In the genomic region with DNA sequence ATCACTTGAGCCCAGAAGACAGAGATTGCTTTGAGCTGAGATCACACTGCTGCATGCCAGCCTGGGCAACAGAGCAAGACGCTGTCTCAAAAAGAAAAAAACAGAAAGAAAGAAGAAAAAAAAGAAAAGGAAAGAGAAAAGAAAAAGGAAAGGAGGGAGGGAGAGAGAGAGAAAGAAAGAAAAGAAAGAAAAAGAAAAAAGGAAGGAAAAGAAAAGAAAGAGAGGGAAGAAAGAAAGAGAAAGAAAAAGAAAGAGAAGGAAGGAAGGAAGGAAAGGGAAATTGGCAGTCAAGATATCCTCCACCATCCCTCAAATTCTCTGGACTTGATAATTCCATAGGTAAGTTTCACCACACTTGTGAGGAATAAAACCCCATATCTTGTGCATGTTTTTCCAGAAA, we compare ENCODE assay signal across 2 cellular contexts.
TF ChIP-seq lines count a peak whose summit lies in the region.

No MANE protein-coding gene starts in this region.

TF ChIP-seq in K562, 482 proteins besides CTCF, POLR2A, EP300 and RAD21 (continued from another document):
- TF ChIP-seq, protein P1, sequence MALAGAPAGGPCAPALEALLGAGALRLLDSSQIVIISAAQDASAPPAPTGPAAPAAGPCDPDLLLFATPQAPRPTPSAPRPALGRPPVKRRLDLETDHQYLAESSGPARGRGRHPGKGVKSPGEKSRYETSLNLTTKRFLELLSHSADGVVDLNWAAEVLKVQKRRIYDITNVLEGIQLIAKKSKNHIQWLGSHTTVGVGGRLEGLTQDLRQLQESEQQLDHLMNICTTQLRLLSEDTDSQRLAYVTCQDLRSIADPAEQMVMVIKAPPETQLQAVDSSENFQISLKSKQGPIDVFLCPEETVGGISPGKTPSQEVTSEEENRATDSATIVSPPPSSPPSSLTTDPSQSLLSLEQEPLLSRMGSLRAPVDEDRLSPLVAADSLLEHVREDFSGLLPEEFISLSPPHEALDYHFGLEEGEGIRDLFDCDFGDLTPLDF (CRISPR knock-in tag; IDR thresholded peaks at IDR 0.05): no peak

TF ChIP-seq in SK-N-SH treated with all-trans-retinoic acid at 6 μM for 48 hours, 23 proteins besides CTCF, POLR2A, EP300 and RAD21 (continued from another document):
- TF ChIP-seq, protein P2, sequence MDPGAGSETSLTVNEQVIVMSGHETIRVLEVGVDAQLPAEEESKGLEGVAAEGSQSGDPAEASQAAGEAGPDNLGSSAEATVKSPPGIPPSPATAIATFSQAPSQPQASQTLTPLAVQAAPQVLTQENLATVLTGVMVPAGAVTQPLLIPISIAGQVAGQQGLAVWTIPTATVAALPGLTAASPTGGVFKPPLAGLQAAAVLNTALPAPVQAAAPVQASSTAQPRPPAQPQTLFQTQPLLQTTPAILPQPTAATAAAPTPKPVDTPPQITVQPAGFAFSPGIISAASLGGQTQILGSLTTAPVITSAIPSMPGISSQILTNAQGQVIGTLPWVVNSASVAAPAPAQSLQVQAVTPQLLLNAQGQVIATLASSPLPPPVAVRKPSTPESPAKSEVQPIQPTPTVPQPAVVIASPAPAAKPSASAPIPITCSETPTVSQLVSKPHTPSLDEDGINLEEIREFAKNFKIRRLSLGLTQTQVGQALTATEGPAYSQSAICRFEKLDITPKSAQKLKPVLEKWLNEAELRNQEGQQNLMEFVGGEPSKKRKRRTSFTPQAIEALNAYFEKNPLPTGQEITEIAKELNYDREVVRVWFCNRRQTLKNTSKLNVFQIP (CRISPR knock-in tag; IDR thresholded peaks at IDR 0.05; ENCODE audit: borderline replicate concordance, low read depth): no peak
- TF ChIP-seq ESRRG (CRISPR knock-in tag; IDR thresholded peaks at IDR 0.05): no peak
- no peak for TF ChIP-seq ZFP30 (CRISPR knock-in tag; IDR thresholded peaks at IDR 0.05)
- TF ChIP-seq, protein P3, sequence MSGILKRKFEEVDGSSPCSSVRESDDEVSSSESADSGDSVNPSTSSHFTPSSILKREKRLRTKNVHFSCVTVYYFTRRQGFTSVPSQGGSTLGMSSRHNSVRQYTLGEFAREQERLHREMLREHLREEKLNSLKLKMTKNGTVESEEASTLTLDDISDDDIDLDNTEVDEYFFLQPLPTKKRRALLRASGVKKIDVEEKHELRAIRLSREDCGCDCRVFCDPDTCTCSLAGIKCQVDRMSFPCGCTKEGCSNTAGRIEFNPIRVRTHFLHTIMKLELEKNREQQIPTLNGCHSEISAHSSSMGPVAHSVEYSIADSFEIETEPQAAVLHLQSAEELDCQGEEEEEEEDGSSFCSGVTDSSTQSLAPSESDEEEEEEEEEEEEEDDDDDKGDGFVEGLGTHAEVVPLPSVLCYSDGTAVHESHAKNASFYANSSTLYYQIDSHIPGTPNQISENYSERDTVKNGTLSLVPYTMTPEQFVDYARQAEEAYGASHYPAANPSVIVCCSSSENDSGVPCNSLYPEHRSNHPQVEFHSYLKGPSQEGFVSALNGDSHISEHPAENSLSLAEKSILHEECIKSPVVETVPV (CRISPR knock-in tag; IDR thresholded peaks at IDR 0.05): no peak
- no peak for TF ChIP-seq RARB (CRISPR knock-in tag; IDR thresholded peaks at IDR 0.05)
- no peak for TF ChIP-seq BACH2 (CRISPR knock-in tag; IDR thresholded peaks at IDR 0.05; ENCODE audit: borderline replicate concordance)
- TF ChIP-seq GLIS3 (CRISPR knock-in tag; IDR thresholded peaks at IDR 0.05): no peak
- TF ChIP-seq ZC3H10 (CRISPR knock-in tag; IDR thresholded peaks at IDR 0.05): no peak
- TF ChIP-seq ARNTL (CRISPR knock-in tag; IDR thresholded peaks at IDR 0.05; ENCODE audit: borderline replicate concordance, low read depth): no peak
- TF ChIP-seq ISL1 (CRISPR knock-in tag; IDR thresholded peaks at IDR 0.05): no peak
- TF ChIP-seq, protein P4, sequence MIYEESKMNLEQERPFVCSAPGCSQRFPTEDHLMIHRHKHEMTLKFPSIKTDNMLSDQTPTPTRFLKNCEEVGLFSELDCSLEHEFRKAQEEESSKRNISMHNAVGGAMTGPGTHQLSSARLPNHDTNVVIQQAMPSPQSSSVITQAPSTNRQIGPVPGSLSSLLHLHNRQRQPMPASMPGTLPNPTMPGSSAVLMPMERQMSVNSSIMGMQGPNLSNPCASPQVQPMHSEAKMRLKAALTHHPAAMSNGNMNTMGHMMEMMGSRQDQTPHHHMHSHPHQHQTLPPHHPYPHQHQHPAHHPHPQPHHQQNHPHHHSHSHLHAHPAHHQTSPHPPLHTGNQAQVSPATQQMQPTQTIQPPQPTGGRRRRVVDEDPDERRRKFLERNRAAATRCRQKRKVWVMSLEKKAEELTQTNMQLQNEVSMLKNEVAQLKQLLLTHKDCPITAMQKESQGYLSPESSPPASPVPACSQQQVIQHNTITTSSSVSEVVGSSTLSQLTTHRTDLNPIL (CRISPR knock-in tag; IDR thresholded peaks at IDR 0.05; ENCODE audit: low read depth): no peak
- TF ChIP-seq PPARA (CRISPR knock-in tag; IDR thresholded peaks at IDR 0.05; ENCODE audit: borderline replicate concordance): no peak
